1 cellular context compared by ENCODE assay signal in genomic region chr6:163356743-163357142, GRCh38.
TF ChIP-seq lines count a peak whose summit lies in the region.

No MANE protein-coding gene starts in this region.

TF ChIP-seq in HepG2, 621 proteins besides CTCF, POLR2A, EP300 and RAD21 (continued from another document):
- TF ChIP-seq ZNF646 (CRISPR knock-in tag; IDR thresholded peaks at IDR 0.05): peak; percentile 85; the same call in 1 of the 2 replicates
- TF ChIP-seq TRIM22 (IDR thresholded peaks at IDR 0.05): peak; percentile 93; the same call in 1 of the 2 replicates
- peak; percentile 57; the same call in 1 of the 2 replicates for TF ChIP-seq FOXK2 (IDR thresholded peaks at IDR 0.05)
- 0 out of 2 replicates have a peak, but pooled peaks have one; percentile 3 for TF ChIP-seq ZBTB40 (IDR thresholded peaks at IDR 0.05)
- no peak for TF ChIP-seq ZBTB40 (CRISPR knock-in tag; IDR thresholded peaks at IDR 0.05)
- TF ChIP-seq FOXP1 (IDR thresholded peaks at IDR 0.05): peak; percentile 62; the same call in 1 of the 2 replicates
- TF ChIP-seq FOXP1 (CRISPR knock-in tag; IDR thresholded peaks at IDR 0.05): no peak
- peak; percentile 22 for TF ChIP-seq PHB2 (IDR thresholded peaks at IDR 0.05; ENCODE audit: partially characterized antibody)
- no peak for TF ChIP-seq GTF3A (CRISPR knock-in tag; conservative IDR thresholded peaks at IDR 0.05)
- TF ChIP-seq ZNF740 (CRISPR knock-in tag; IDR thresholded peaks at IDR 0.05): no peak
- TF ChIP-seq SOX6 (IDR thresholded peaks at IDR 0.05): 0 out of 2 replicates have a peak, but pooled peaks have one; percentile 40
- TF ChIP-seq SOX6 (CRISPR knock-in tag; IDR thresholded peaks at IDR 0.05): no peak
- no peak for TF ChIP-seq HDAC2 (CRISPR knock-in tag; IDR thresholded peaks at IDR 0.05)
- TF ChIP-seq LCORL (IDR thresholded peaks at IDR 0.05): peak; percentile 42; the same call in 1 of the 2 replicates
- no peak for TF ChIP-seq LCORL (CRISPR knock-in tag; IDR thresholded peaks at IDR 0.05)
- no peak for TF ChIP-seq EEA1 (CRISPR knock-in tag; IDR thresholded peaks at IDR 0.05; ENCODE audit: borderline replicate concordance)
- no peak for TF ChIP-seq AKNA (CRISPR knock-in tag; IDR thresholded peaks at IDR 0.05; ENCODE audit: borderline replicate concordance)
- peak; percentile 87; the same call in 1 of the 2 replicates for TF ChIP-seq IKZF1 (IDR thresholded peaks at IDR 0.05)
- no peak for TF ChIP-seq ZNF615 (CRISPR knock-in tag; IDR thresholded peaks at IDR 0.05; ENCODE audit: borderline replicate concordance)
- no peak for TF ChIP-seq ZHX1 (CRISPR knock-in tag; IDR thresholded peaks at IDR 0.05; ENCODE audit: low read depth)
- no peak for TF ChIP-seq ASH2L (IDR thresholded peaks at IDR 0.05; ENCODE audit: insufficient read length, low read depth, low read length)
- TF ChIP-seq PITX1 (CRISPR knock-in tag; IDR thresholded peaks at IDR 0.05): no peak
- TF ChIP-seq ZMAT3 (CRISPR knock-in tag; conservative IDR thresholded peaks at IDR 0.05): no peak
